ENCODE assay signal across 1 cellular context in the genomic region with DNA sequence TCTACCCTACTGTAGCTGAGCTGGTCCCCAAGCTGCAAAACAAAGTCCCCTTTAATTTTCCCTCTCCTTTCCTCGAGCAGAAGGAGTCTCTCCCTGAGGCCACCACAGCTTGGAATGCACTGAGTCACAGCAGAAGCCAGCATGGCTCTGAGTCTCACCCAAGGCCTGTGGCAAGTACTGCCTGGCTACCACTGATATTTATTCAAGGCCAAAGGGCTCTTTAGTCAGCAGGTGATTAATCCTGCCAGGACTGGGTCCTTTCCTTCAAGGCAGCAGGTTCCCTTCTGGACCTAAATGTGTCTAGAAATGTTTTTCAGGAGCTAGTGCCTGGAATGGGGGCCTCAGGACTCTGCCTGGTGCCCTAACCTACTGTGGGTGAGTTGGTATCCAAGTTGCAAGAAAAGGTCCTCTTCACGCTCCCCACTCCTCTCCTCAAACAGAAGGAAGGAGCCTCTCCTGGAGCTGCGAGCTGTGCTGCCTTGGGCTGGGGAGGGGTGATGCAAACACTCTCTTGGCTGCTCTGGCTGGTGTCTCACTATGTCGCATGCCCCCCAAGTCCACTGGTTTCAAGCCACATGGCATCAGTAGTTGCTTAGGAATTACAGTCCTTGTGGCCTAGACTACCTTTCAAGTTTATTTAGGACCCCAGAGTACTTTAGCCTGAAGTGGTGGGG.
TF ChIP-seq lines count a peak whose summit lies in the region.

No MANE protein-coding gene starts in this region.

TF ChIP-seq in HepG2, 621 proteins besides CTCF, POLR2A, EP300 and RAD21 (continued from another document):
- TF ChIP-seq, protein P1, sequence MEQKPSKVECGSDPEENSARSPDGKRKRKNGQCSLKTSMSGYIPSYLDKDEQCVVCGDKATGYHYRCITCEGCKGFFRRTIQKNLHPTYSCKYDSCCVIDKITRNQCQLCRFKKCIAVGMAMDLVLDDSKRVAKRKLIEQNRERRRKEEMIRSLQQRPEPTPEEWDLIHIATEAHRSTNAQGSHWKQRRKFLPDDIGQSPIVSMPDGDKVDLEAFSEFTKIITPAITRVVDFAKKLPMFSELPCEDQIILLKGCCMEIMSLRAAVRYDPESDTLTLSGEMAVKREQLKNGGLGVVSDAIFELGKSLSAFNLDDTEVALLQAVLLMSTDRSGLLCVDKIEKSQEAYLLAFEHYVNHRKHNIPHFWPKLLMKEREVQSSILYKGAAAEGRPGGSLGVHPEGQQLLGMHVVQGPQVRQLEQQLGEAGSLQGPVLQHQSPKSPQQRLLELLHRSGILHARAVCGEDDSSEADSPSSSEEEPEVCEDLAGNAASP (CRISPR knock-in tag; IDR thresholded peaks at IDR 0.05; ENCODE audit: borderline replicate concordance): no peak
- peak; percentile 25; the same call in 1 of the 2 replicates for TF ChIP-seq FOSL2 (CRISPR knock-in tag; IDR thresholded peaks at IDR 0.05)
TF ChIP-seq in HepG2: peak in this region for 4.
